Comparison of ENCODE assay signal across 24 cellular contexts in genomic region chr11:68651985-68652682, GRCh38. TPM values are rescaled to one million over a fixed set of nuclear protein-coding genes. Genes with fewer than 3 reads are reported as not detected.
"Had no signal": no experiment of that assay in that cellular context is flagged by ENCODE, and none has a peak within 500 bp of the region (broad histone marks: within the 10 kb centered on the region; RNA-seq: fewer than 3 reads in every experiment).

No MANE protein-coding gene starts in this region.

- H3K4me3 Mint-ChIP-seq: activated CD8-positive, alpha-beta T cell treated with anti-CD3 and anti-CD28 coated beads, Interleukin-2, amount 10 ng/mL, durations not matched to agents 7 days and 5 days; activated T-helper 1 cell treated with anti-CD3 and anti-CD28 coated beads, Interleukin-12 subunit alpha, Interleukin-12 subunit beta, Interleukin-2, Interleukin-4 antibody, amounts not matched to agents 30 ng/mL and 10 ng/mL and 1 ng/mL, durations not matched to agents 14 hours and 24 hours and 36 hours; brain; naive B cell; neural crest cell had no signal

- H3K27ac ChIP-seq: right atrium auricular region, upper lobe of right lung, WERI-Rb-1 had no signal

- H3K36me3 Mint-ChIP-seq: brain had no signal

- H3K4me3 ChIP-seq: mucosa of descending colon, right atrium auricular region, upper lobe of right lung had no signal

- H3K27ac Mint-ChIP-seq: activated CD8-positive, alpha-beta T cell treated with anti-CD3 and anti-CD28 coated beads, Interleukin-2, amount 10 ng/mL, durations not matched to agents 7 days and 5 days; activated naive CD4-positive, alpha-beta T cell treated with anti-CD3 and anti-CD28 coated beads, Interleukin-2, amount 50 U/mL, for 72 hours; activated T-helper 1 cell treated with anti-CD3 and anti-CD28 coated beads, Interleukin-12 subunit alpha, Interleukin-12 subunit beta, Interleukin-2, Interleukin-4 antibody, amounts not matched to agents 30 ng/mL and 10 ng/mL and 1 ng/mL, durations not matched to agents 14 hours and 24 hours and 36 hours; naive B cell; progenitor cell of endocrine pancreas had no signal

- DNase-seq: activated CD4-positive, alpha-beta T cell treated with anti-CD3 and anti-CD28 coated beads for 1 hour; activated CD4-positive, alpha-beta T cell treated with anti-CD3 and anti-CD28 coated beads, Interleukin-2, amount 50 U/mL, for 1 hour; activated CD8-positive, alpha-beta T cell treated with anti-CD3 and anti-CD28 coated beads, Interleukin-2, amount 10 ng/mL, durations not matched to agents 7 days and 5 days; aorta; central memory CD4-positive, alpha-beta T cell; effector memory CD4-positive, alpha-beta T cell; glutamatergic neuron; hippocampal formation; left cardiac atrium; mucosa of descending colon; naive B cell; stimulated activated CD4-positive, alpha-beta T cell treated with anti-CD3 and anti-CD28 coated beads, Interleukin-4, amount 100 ng/mL, for 24 hours; stimulated activated naive CD8-positive, alpha-beta T cell treated with anti-CD3 and anti-CD28 coated beads, Interleukin-15, Interleukin-2, amounts not matched to agents 100 U/mL and 50 U/mL, for 24 hours; upper lobe of right lung; WERI-Rb-1 had no signal

- H3K36me3 ChIP-seq: right atrium auricular region, upper lobe of right lung, WERI-Rb-1 had no signal

- H3K9me3 ChIP-seq: upper lobe of right lung had no signal

- H3K27me3 ChIP-seq: right atrium auricular region had no signal

- ATAC-seq: activated CD8-positive, alpha-beta T cell treated with anti-CD3 and anti-CD28 coated beads, Interleukin-2, amount 10 ng/mL, durations not matched to agents 7 days and 5 days; activated naive CD4-positive, alpha-beta T cell treated with anti-CD3 and anti-CD28 coated beads, Interleukin-2, amount 50 U/mL, for 72 hours; esophagus mucosa; left cardiac atrium; mucosa of descending colon; stimulated activated naive CD8-positive, alpha-beta T cell treated with anti-CD3 and anti-CD28 coated beads, Interleukin-15, Interleukin-2, amounts not matched to agents 100 U/mL and 50 U/mL, for 24 hours; upper lobe of right lung had no signal

- H3K4me1 ChIP-seq: right atrium auricular region, upper lobe of right lung had no signal

- H3K4me1 Mint-ChIP-seq: naive B cell had no signal

RNA-seq across cellular contexts. Expression of gene GAL, which starts 32.2 kb away (rescaled TPM):
- total RNA-seq: activated CD8-positive, alpha-beta T cell treated with anti-CD3 and anti-CD28 coated beads, Interleukin-2, amount 10 ng/mL, durations not matched to agents 7 days and 5 days; aorta; frontal cortex; right atrium auricular region; T-helper 2 cell treated with Interferon-gamma antibody and Interleukin-4, amounts not matched to agents 100 ng/mL and 5 ng/mL, for 36 hours; upper lobe of right lung had no signal
